ENCODE assay signal across 10 cellular contexts in genomic region chr11:134951305-134951700, GRCh38.
DNase-seq lines count a peak whose midpoint lies in the region; ATAC-seq, FAIRE-seq and TF ChIP-seq lines count a peak whose summit lies in the region.
"Had no signal": no experiment of that assay in that cellular context is flagged by ENCODE, and none has a peak within 500 bp of the region (broad histone marks: within the 10 kb centered on the region; RNA-seq: fewer than 3 reads in every experiment).

No MANE protein-coding gene starts in this region.

- POLR2A ChIA-PET in activated CD4-positive, alpha-beta T cell treated with anti-CD3 and anti-CD28 coated beads, Interleukin-2, amount 10 ng/mL, durations not matched to agents 7 days and 5 days (lab: Charles Lee) = no interaction called here

- H3K4me1 Mint-ChIP-seq in activated CD4-positive, alpha-beta T cell treated with anti-CD3 and anti-CD28 coated beads, Interleukin-2, amount 10 ng/mL, durations not matched to agents 7 days and 5 days = no peaks in the 10 kb centered on the region

- CTCF ChIA-PET in activated CD4-positive, alpha-beta T cell treated with anti-CD3 and anti-CD28 coated beads, Interleukin-2, amount 10 ng/mL, durations not matched to agents 7 days and 5 days (lab: Charles Lee) = no interaction called here

- H3K4me3 ChIP-seq in left lung (no peak overlapping the region), spleen (no peak overlapping the region)

- H3K9me3 ChIP-seq in left lung = no peaks in the 10 kb centered on the region
- H3K9me3 ChIP-seq in spleen = no peaks in the 10 kb centered on the region

- no peaks in the 10 kb centered on the region for H3K9me3 Mint-ChIP-seq in activated CD4-positive, alpha-beta T cell treated with anti-CD3 and anti-CD28 coated beads, Interleukin-2, amount 10 ng/mL, durations not matched to agents 7 days and 5 days

- TF ChIP-seq CTCF in left lung (IDR thresholded peaks at IDR 0.05) = no peak
- no peak for TF ChIP-seq CTCF in spleen (IDR thresholded peaks at IDR 0.05 in 8 of 11, conservative IDR thresholded peaks at IDR 0.05 in 3 of 11)

- H3K27me3 Mint-ChIP-seq in activated CD4-positive, alpha-beta T cell treated with anti-CD3 and anti-CD28 coated beads, Interleukin-2, amount 10 ng/mL, durations not matched to agents 7 days and 5 days = peaks cover 3% of the 10 kb centered on the region

- H3K27ac ChIP-seq in cingulate gyrus (ENCODE audit: low read depth, low read length) (peak overlapping the region; percentile 39), left lung (no peak overlapping the region), spleen (no peak overlapping the region)

- DNase-seq in NCI-H1092 treated with DMSO at 0.1 percent for 48 hours (lab: John Stamatoyannopoulos, UW) (peak; percentile 19), NCI-H1092 (lab: John Stamatoyannopoulos, UW) (no peak), left lung (no peak), urothelium cell line (ENCODE audit: low spot score) (peak; percentile 42), spleen (no peak)
- no peak for DNase-seq in activated CD4-positive, alpha-beta T cell treated with anti-CD3 and anti-CD28 coated beads, Interleukin-2, amount 10 ng/mL, durations not matched to agents 7 days and 5 days
- DNase-seq: 8988T; activated CD4-positive, CD25-positive, alpha-beta regulatory T cell treated with anti-CD3 and anti-CD28 coated beads, Interleukin-2, amount 50 U/mL, for 72 hours had no signal

- 67 to 86% (median 73%) methylated on average over 6 of the region's 6 CpGs for WGBS in spleen, 5 donors

- no peak for TF ChIP-seq POLR2A in spleen (IDR thresholded peaks at IDR 0.05)

- H3K36me3 ChIP-seq in left lung (no peaks in the 10 kb centered on the region), spleen (no peaks in the 10 kb centered on the region)

- no peak overlapping the region for H3K4me3 Mint-ChIP-seq in activated CD4-positive, alpha-beta T cell treated with anti-CD3 and anti-CD28 coated beads, Interleukin-2, amount 10 ng/mL, durations not matched to agents 7 days and 5 days

- H3K36me3 Mint-ChIP-seq in activated CD4-positive, alpha-beta T cell treated with anti-CD3 and anti-CD28 coated beads, Interleukin-2, amount 10 ng/mL, durations not matched to agents 7 days and 5 days (ENCODE audit: low read depth) = no peaks in the 10 kb centered on the region

- H3K27ac Mint-ChIP-seq in activated CD4-positive, alpha-beta T cell treated with anti-CD3 and anti-CD28 coated beads, Interleukin-2, amount 10 ng/mL, durations not matched to agents 7 days and 5 days = no peak overlapping the region

- no peaks in the 10 kb centered on the region for H3K27me3 ChIP-seq in left lung
- H3K27me3 ChIP-seq in spleen (replicated peaks in 1 of 7) = peaks cover 0 to 23% (median 0%) of the 10 kb centered on the region in 7 donors

- intact Hi-C loops in left lung (cut with DNase I) (no loop called here), spleen (cut with DNase I; ENCODE audit: low total_unique reads) (no loop called here)

- FAIRE-seq in urothelium cell line (lab: Jason Lieb, UNC) = no peak

- H3K4me1 ChIP-seq in left lung = peaks cover 0 to 6% of the 10 kb centered on the region in 2 donors
- H3K4me1 ChIP-seq in spleen = peaks cover 0 to 13% (median 0%) of the 10 kb centered on the region in 6 donors

- peak; percentile 66 for ATAC-seq in left lung
- ATAC-seq in HG02970 (IDR thresholded peaks at IDR 0.05; ENCODE audit: low FRiP score, unreplicated experiment) = no peak

Comparison
In these comparisons a context has a peak if more than half of its experiments do, and no peak if none do; other contexts are left out.
1. DNase-seq: peak in NCI-H1092 treated with DMSO at 0.1 percent for 48 hours (single experiment) and urothelium cell line (single experiment); none in NCI-H1092 (single experiment), left lung (0 of 2), spleen (single experiment) and activated CD4-positive, alpha-beta T cell treated with anti-CD3 and anti-CD28 coated beads, Interleukin-2, amount 10 ng/mL, durations not matched to agents 7 days and 5 days (single experiment).